ENCODE assay signal across 24 cellular contexts in the genomic region with DNA sequence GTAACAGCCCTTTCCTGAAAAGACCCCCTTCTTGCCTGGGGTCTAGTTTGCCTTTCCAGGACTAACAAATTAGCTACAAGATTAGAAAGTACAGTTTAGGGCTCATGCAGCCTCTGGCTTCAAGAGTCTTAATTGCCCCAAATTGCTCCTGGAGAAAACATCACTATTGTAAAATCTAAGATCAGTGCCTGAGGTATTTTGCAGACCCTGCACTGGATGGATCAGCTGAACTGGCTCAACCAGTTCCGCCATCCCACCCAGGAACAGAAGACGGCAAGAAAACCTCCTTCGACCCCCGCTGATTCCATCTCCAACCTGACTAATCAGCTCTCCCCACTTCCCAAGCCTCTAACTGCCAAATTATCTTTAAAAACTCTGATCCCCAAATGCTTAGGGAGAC.
DNase-seq lines count a peak whose midpoint lies in the region; ATAC-seq and TF ChIP-seq lines count a peak whose summit lies in the region.
"Had no signal": no experiment of that assay in that cellular context is flagged by ENCODE, and none has a peak within 500 bp of the region (broad histone marks: within the 10 kb centered on the region; RNA-seq: fewer than 3 reads in every experiment).

No MANE protein-coding gene starts in this region.

- peaks cover 51% of the 10 kb centered on the region for H3K27me3 Mint-ChIP-seq in Calu3 (ENCODE audit: unreplicated experiment)
- peaks cover 17% of the 10 kb centered on the region for H3K27me3 Mint-ChIP-seq in CD8-positive, alpha-beta T cell (ENCODE audit: low read depth)

- H3K79me2 ChIP-seq in PC-9 (ENCODE audit: low read depth), result no peaks in the 10 kb centered on the region

- CTCF ChIA-PET in Calu3 (lab: Charles Lee) (interaction anchor here (0.7 kb wide), 1 partner anchor 198 kb away, joined by 3 read pairs; no protein-coding TSS in a partner anchor), PC-9 (lab: Charles Lee) (no interaction called here), RWPE1 (lab: Yijun Ruan, JAX) (interaction anchor here (1.2 kb wide), 1 partner anchor 11 kb away, joined by 4 read pairs; no protein-coding TSS in a partner anchor)
- CTCF ChIA-PET in CD8-positive, alpha-beta T cell (lab: Charles Lee), result no interaction called here

- no peaks in the 10 kb centered on the region for H3K36me3 ChIP-seq in PC-9 (ENCODE audit: low read depth)
- H3K36me3 ChIP-seq in mesodermal cell (ENCODE audit: control insufficient read depth, insufficient read depth, low read length), result no peaks in the 10 kb centered on the region
- no peaks in the 10 kb centered on the region for H3K36me3 ChIP-seq in CD8-positive, alpha-beta T cell (ENCODE audit: insufficient read depth, low read length)

- H3K4me1 ChIP-seq in PC-9 (replicated peaks; ENCODE audit: insufficient read depth), result peaks cover 28% of the 10 kb centered on the region
- H3K4me1 ChIP-seq in foreskin keratinocyte, result peaks cover 15% of the 10 kb centered on the region
- peaks cover 11% of the 10 kb centered on the region for H3K4me1 ChIP-seq in mesodermal cell (ENCODE audit: control insufficient read depth, insufficient read depth, low read length, poor library complexity, severe bottlenecking)
- H3K4me1 ChIP-seq in CD8-positive, alpha-beta T cell (ENCODE audit: insufficient read depth, low read length), result no peaks in the 10 kb centered on the region

- no peak overlapping the region for H3K27ac Mint-ChIP-seq in Calu3 (ENCODE audit: unreplicated experiment)
- no peak overlapping the region for H3K27ac Mint-ChIP-seq in CD8-positive, alpha-beta T cell

- no peaks in the 10 kb centered on the region for H3K36me3 Mint-ChIP-seq in Calu3 (ENCODE audit: insufficient read depth, unreplicated experiment)
- H3K36me3 Mint-ChIP-seq in CD8-positive, alpha-beta T cell, result no peaks in the 10 kb centered on the region

- peaks cover 35% of the 10 kb centered on the region for H3K4me1 Mint-ChIP-seq in Calu3 (ENCODE audit: low read depth, unreplicated experiment)
- H3K4me1 Mint-ChIP-seq in CD8-positive, alpha-beta T cell (ENCODE audit: low read depth), result no peaks in the 10 kb centered on the region

- H3F3A ChIP-seq in PC-9 (ENCODE audit: insufficient read depth, low read depth), result no peaks in the 10 kb centered on the region

- H3K4me3 ChIP-seq in PC-9 (no peak overlapping the region), mesodermal cell (ENCODE audit: extremely low read depth, insufficient read depth, low read length, poor library complexity, severe bottlenecking) (no peak overlapping the region)
- no peak overlapping the region for H3K4me3 ChIP-seq in CD8-positive, alpha-beta T cell (ENCODE audit: low read depth, low read length)
- H3K4me3 ChIP-seq: GM12878, K562, SK-N-MC had no signal

- POLR2A ChIA-PET in PC-9 (lab: Charles Lee; ENCODE audit: unreplicated experiment) (no interaction called here), RWPE1 (lab: Yijun Ruan, JAX; ENCODE audit: low non-redundant PET) (no interaction called here)
- POLR2A ChIA-PET in CD8-positive, alpha-beta T cell (lab: Charles Lee), result interaction anchor here (1.0 kb wide), 1 partner anchor 11 kb away, joined by 3 read pairs; no protein-coding TSS in a partner anchor

- H2AFZ ChIP-seq in PC-9, result no peak overlapping the region

- no peaks in the 10 kb centered on the region for H3K9me2 ChIP-seq in PC-9 (ENCODE audit: insufficient read depth)

- peak overlapping the region; percentile 44; the same call in 1 of the 2 replicates for H3K4me2 ChIP-seq in PC-9

- H4K20me1 ChIP-seq in PC-9 (ENCODE audit: insufficient read depth), result no peaks in the 10 kb centered on the region

- H3K4me3 Mint-ChIP-seq in Calu3 (ENCODE audit: low read depth, unreplicated experiment), result no peak overlapping the region
- no peak overlapping the region for H3K4me3 Mint-ChIP-seq in CD8-positive, alpha-beta T cell

- 86 to 100% methylated on average over 1 to 4 of the region's 4 CpGs for WGBS in mesodermal cell (ENCODE audit: insufficient coverage in 2 of 2), 2 experiments

- no peak for ATAC-seq in foreskin keratinocyte
- no peak for ATAC-seq in CD8-positive, alpha-beta T cell
- ATAC-seq: GM12878, HepG2, K562 had no signal

- H3K9me3 ChIP-seq in PC-9 (ENCODE audit: insufficient read depth, low read depth) (no peaks in the 10 kb centered on the region; the same call in 1 of the 2 replicates), mesodermal cell (ENCODE audit: control insufficient read depth, low read length) (peaks cover 1% of the 10 kb centered on the region)
- no peaks in the 10 kb centered on the region for H3K9me3 ChIP-seq in CD8-positive, alpha-beta T cell (ENCODE audit: low read length)

- BruUV-seq in Calu3 (replicated peaks; lab: Mats Ljungman, UMichigan) (no TSS peak), PC-9 (replicated peaks; lab: Mats Ljungman, UMichigan) (no TSS peak)

- TF ChIP-seq CTCF in Calu3 (IDR thresholded peaks at IDR 0.05; ENCODE audit: unreplicated experiment) (no peak), PC-9 (conservative IDR thresholded peaks at IDR 0.05) (no peak), foreskin keratinocyte (conservative IDR thresholded peaks at IDR 0.05) (no peak), RWPE1 (conservative IDR thresholded peaks at IDR 0.05; ENCODE audit: low read depth) (no peak)
- TF ChIP-seq CTCF in CD8-positive, alpha-beta T cell (IDR thresholded peaks at IDR 0.05), result no peak

- no peaks in the 10 kb centered on the region for H3K9me3 Mint-ChIP-seq in Calu3 (ENCODE audit: low read depth, unreplicated experiment)
- H3K9me3 Mint-ChIP-seq in CD8-positive, alpha-beta T cell, result no peaks in the 10 kb centered on the region

- peak; percentile 31 for DNase-seq in Calu3
- DNase-seq in PC-9, result no peak
- DNase-seq in foreskin keratinocyte, result no peak
- no peak for DNase-seq in RWPE1 (ENCODE audit: low spot score)
- DNase-seq in DMS153 treated with DMSO at 0.1 percent for 48 hours (lab: John Stamatoyannopoulos, UW; ENCODE audit: unreplicated experiment), result no peak
- no peak for DNase-seq in activated CD8-positive, alpha-beta memory T cell treated with anti-CD3 and anti-CD28 coated beads for 24 hours
- DNase-seq in CD8-positive, alpha-beta T cell, result no peak
- DNase-seq: DMS79 treated with DMSO at 0.1 percent for 48 hours, HCEC 1CT, MM.1S, NCI-H1048, NCI-H1436 treated with DMSO at 0.1 percent for 48 hours, NCI-H2029, NCI-H2171 treated with DMSO at 0.1 percent for 48 hours, NCI-H446, OCI-M1, SHP77 had no signal

- intact Hi-C loops in Calu3 (cut with micrococcal nuclease; ENCODE audit: unreplicated experiment) (no loop called here), PC-9 (cut with micrococcal nuclease; ENCODE audit: unreplicated experiment) (no loop called here)
- intact Hi-C loops in CD8-positive, alpha-beta T cell (cut with DNase I, micrococcal nuclease), result no loop called here

- H3K27ac ChIP-seq in PC-9 (peak overlapping the region; percentile 43), foreskin keratinocyte (peak overlapping the region; percentile 91), mesodermal cell (ENCODE audit: low read depth, low read length, severe bottlenecking) (peak overlapping the region; percentile 75), RWPE1 (no peak overlapping the region)
- H3K27ac ChIP-seq in CD8-positive, alpha-beta T cell (ENCODE audit: low read depth, low read length), result no peak overlapping the region
- H3K27ac ChIP-seq: C4-2B, HL-60, SK-N-MC had no signal

- H3K27me3 ChIP-seq in PC-9 (ENCODE audit: insufficient read depth, low read depth) (peaks cover 48% of the 10 kb centered on the region), foreskin keratinocyte (no peaks in the 10 kb centered on the region)
- no peaks in the 10 kb centered on the region for H3K27me3 ChIP-seq in CD8-positive, alpha-beta T cell (ENCODE audit: insufficient read depth, low read length)

Comparison
In these comparisons a context has a peak if more than half of its experiments do, and no peak if none do; other contexts are left out.
1. H3K27ac ChIP-seq: peak in PC-9 (single experiment), foreskin keratinocyte (single experiment) and mesodermal cell (single experiment); none in RWPE1 (single experiment) and CD8-positive, alpha-beta T cell (single experiment).
2. CTCF ChIA-PET loops: an anchor here in Calu3 (0.7 kb wide) and RWPE1 (1.2 kb wide); none called in PC-9 and CD8-positive, alpha-beta T cell.